Comparison of ENCODE assay signal across 8 cellular contexts in genomic region chr17:41785091-41785875, GRCh38. TPM values are rescaled to one million over a fixed set of nuclear protein-coding genes. Genes with fewer than 3 reads are reported as not detected.
DNase-seq lines count a peak whose midpoint lies in the region; ATAC-seq, FAIRE-seq and TF ChIP-seq lines count a peak whose summit lies in the region.

No MANE protein-coding gene starts in this region.

- peaks cover 48% of the 10 kb centered on the region for H3K4me1 ChIP-seq in A549

- H3K4me3 ChIP-seq in A549 (peak overlapping the region; percentile 83), LNCaP clone FGC (ENCODE audit: low read depth, low read length) (peak overlapping the region; percentile 88)

- no peaks in the 10 kb centered on the region for H3K27me3 Mint-ChIP-seq in mesothelial cell of epicardium (ENCODE audit: low read depth)

- TF ChIP-seq RAD21 in A549 (conservative IDR thresholded peaks at IDR 0.05 in 1 of 2, IDR thresholded peaks at IDR 0.05 in 1 of 2): no peak

- no peak for TF ChIP-seq EP300 in A549 (IDR thresholded peaks at IDR 0.05)

- DNase-seq in A549 (ENCODE audit: low read depth in 1 of 2, low spot score in 1 of 2) (peak in 1 of 2 experiments; percentile 78), LNCaP clone FGC (ENCODE audit: low read depth) (no peak), dermis blood vessel endothelial cell (peak; percentile 81), mesothelial cell of epicardium (ENCODE audit: low spot score in 2 of 2, unreplicated experiment in 2 of 2) (peak; percentile 62 to 78), NCI-H2171 treated with DMSO at 0.1 percent for 48 hours (lab: John Stamatoyannopoulos, UW) (no peak), NCI-H226 (no peak), NCI-H748 (lab: John Stamatoyannopoulos, UW; ENCODE audit: unreplicated experiment) (no peak)

- TF ChIP-seq CTCF in A549 (IDR thresholded peaks at IDR 0.05) (no peak), LNCaP clone FGC (IDR thresholded peaks at IDR 0.05; ENCODE audit: control insufficient read depth, extremely low read depth, insufficient read depth) (no peak), mesothelial cell of epicardium (IDR thresholded peaks at IDR 0.05; ENCODE audit: unreplicated experiment) (no peak)

- H3K9me3 ChIP-seq in A549: no peaks in the 10 kb centered on the region

- FAIRE-seq in A549 (lab: Jason Lieb, UNC): no peak

- H3K4me2 ChIP-seq in A549: peak overlapping the region; percentile 90

- H3K4me3 Mint-ChIP-seq in mesothelial cell of epicardium: peak overlapping the region; percentile 82

- no peak for ATAC-seq in A549
- ATAC-seq in GM18858 (IDR thresholded peaks at IDR 0.05; ENCODE audit: unreplicated experiment): no peak

- POLR2A ChIA-PET in A549 (lab: Yijun Ruan, JAX): interaction anchor here (0.8 to 2.5 kb wide), 10 partner anchors 8 to 96 kb away, joined by 3 to 55 read pairs (median 15); partner anchors contain the start of genes EIF1 and P3H4

- CTCF ChIA-PET in A549 (lab: Yijun Ruan, JAX): interaction anchor here (0.6 to 96.0 kb wide), 17 partner anchors 3 to 180 kb away, joined by 3 to 3262 read pairs (median 5); partner anchors contain the start of genes EIF1, FKBP10, GAST and HAP1

- no peaks in the 10 kb centered on the region for H3K9me3 Mint-ChIP-seq in mesothelial cell of epicardium

- peak overlapping the region; percentile 86 for H3K27ac ChIP-seq in A549

- peaks cover 4% of the 10 kb centered on the region for H3K36me3 Mint-ChIP-seq in mesothelial cell of epicardium

- WGBS in A549 (ENCODE audit: missing lambda C conversion rate): 6% methylated on average over 12 of the region's 14 CpGs

- peak overlapping the region; percentile 95 for H3K27ac Mint-ChIP-seq in mesothelial cell of epicardium

- no peak for TF ChIP-seq POLR2A in A549 (IDR thresholded peaks at IDR 0.05; ENCODE audit: low read length)

- peaks cover 40% of the 10 kb centered on the region for H3K4me1 Mint-ChIP-seq in mesothelial cell of epicardium

TF ChIP-seq in A549, 52 proteins besides CTCF, POLR2A, EP300 and RAD21:
- no peak for TF ChIP-seq RNF2 (IDR thresholded peaks at IDR 0.05; ENCODE audit: borderline replicate concordance, low read depth)
- TF ChIP-seq GATA3 (IDR thresholded peaks at IDR 0.05; ENCODE audit: borderline replicate concordance): 0 out of 2 replicates have a peak, but pooled peaks have one; percentile 14
- no peak for TF ChIP-seq HDAC2 (IDR thresholded peaks at IDR 0.05)
- TF ChIP-seq HES2 (IDR thresholded peaks at IDR 0.05): no peak
- peak; percentile 54; the same call in 1 of the 2 replicates for TF ChIP-seq MAZ (IDR thresholded peaks at IDR 0.05; ENCODE audit: borderline replicate concordance, low read depth, low read length)
- no peak for TF ChIP-seq RCOR1 (IDR thresholded peaks at IDR 0.05; ENCODE audit: low read depth, low read length)

RNA-seq across cellular contexts. Expression of gene JUP, which starts 1.2 kb away (rescaled TPM):
- 54.8 and 110 TPM in 2 replicates for polyA plus RNA-seq in A549 (2011; rRNA removed)
- 93.3 and 130 TPM in 2 replicates for polyA plus RNA-seq in A549 (2012; cell fraction: cytosol; rRNA removed)
- 256 and 307 TPM in 2 replicates for polyA plus RNA-seq in A549 (2012; cell fraction: nucleus; rRNA removed)
- polyA plus RNA-seq in A549 (2017; fragmentation: RNase III; extraction: RNeasy Plus Mini Kit Qiagen cat#74134 plus additional on column Dnase treatment): 63.3 to 127 TPM (median 107 TPM) in 3 replicates
- 102 and 136 TPM in 2 replicates for polyA minus RNA-seq in A549 (2011; rRNA and poly(A)+ RNA removed)
- 416 and 862 TPM in 2 replicates for total RNA-seq in dermis blood vessel endothelial cell
- total RNA-seq in mesothelial cell of epicardium: 202 to 207 TPM (median 205 TPM) in 3 replicates

RNA-seq across cellular contexts. Expression of gene P3H4, which starts 26.5 kb away (rescaled TPM):
- polyA plus RNA-seq in A549 (2011; rRNA removed) (32.1 and 36.0 TPM in 2 replicates), A549 (2017; fragmentation: RNase III; extraction: RNeasy Plus Mini Kit Qiagen cat#74134 plus additional on column Dnase treatment) (41.6 to 62.1 TPM (median 52.8 TPM) in 3 replicates)
- 61.6 and 63.9 TPM in 2 replicates for polyA plus RNA-seq in A549 (2012; cell fraction: cytosol; rRNA removed)
- 42.3 and 56.5 TPM in 2 replicates for polyA plus RNA-seq in A549 (2012; cell fraction: nucleus; rRNA removed)
- polyA minus RNA-seq in A549 (2011; rRNA and poly(A)+ RNA removed): 24.5 and 24.7 TPM in 2 replicates
- total RNA-seq in dermis blood vessel endothelial cell (65.4 and 79.3 TPM in 2 replicates), mesothelial cell of epicardium (61.0 to 62.0 TPM (median 62.0 TPM) in 3 replicates)

RNA-seq across cellular contexts. Expression of gene FKBP10, which starts 27.5 kb away (rescaled TPM):
- 109 and 112 TPM in 2 replicates for polyA plus RNA-seq in A549 (2011; rRNA removed)
- polyA plus RNA-seq in A549 (2012; cell fraction: cytosol; rRNA removed): 159 and 188 TPM in 2 replicates
- 819 and 928 TPM in 2 replicates for polyA plus RNA-seq in A549 (2012; cell fraction: nucleus; rRNA removed)
- 109 to 121 TPM (median 119 TPM) in 3 replicates for polyA plus RNA-seq in A549 (2017; fragmentation: RNase III; extraction: RNeasy Plus Mini Kit Qiagen cat#74134 plus additional on column Dnase treatment)
- 95.2 and 115 TPM in 2 replicates for polyA minus RNA-seq in A549 (2011; rRNA and poly(A)+ RNA removed)
- 186 and 244 TPM in 2 replicates for total RNA-seq in dermis blood vessel endothelial cell
- total RNA-seq in mesothelial cell of epicardium: 369 to 401 TPM (median 371 TPM) in 3 replicates

RNA-seq across cellular contexts. Expression of gene NT5C3B, which starts 50.7 kb away (rescaled TPM):
- polyA plus RNA-seq in A549 (2011; rRNA removed) (167 and 171 TPM in 2 replicates), A549 (2017; fragmentation: RNase III; extraction: RNeasy Plus Mini Kit Qiagen cat#74134 plus additional on column Dnase treatment) (109 to 118 TPM (median 114 TPM) in 3 replicates)
- 123 and 126 TPM in 2 replicates for polyA plus RNA-seq in A549 (2012; cell fraction: cytosol; rRNA removed)
- 81.6 and 83.4 TPM in 2 replicates for polyA plus RNA-seq in A549 (2012; cell fraction: nucleus; rRNA removed)
- polyA minus RNA-seq in A549 (2011; rRNA and poly(A)+ RNA removed): 75.3 and 79.7 TPM in 2 replicates
- total RNA-seq in dermis blood vessel endothelial cell (53.0 and 102 TPM in 2 replicates), mesothelial cell of epicardium (68.5 to 75.5 TPM (median 69.6 TPM) in 3 replicates)

RNA-seq across cellular contexts. Expression of gene HAP1, which starts 50.8 kb away (rescaled TPM):
- 2.0 and 2.2 TPM in 2 replicates for polyA plus RNA-seq in A549 (2011; rRNA removed)
- polyA plus RNA-seq in A549 (2012; cell fraction: cytosol; rRNA removed): 0.86 and 1.2 TPM in 2 replicates
- 8.2 and 8.4 TPM in 2 replicates for polyA plus RNA-seq in A549 (2012; cell fraction: nucleus; rRNA removed)
- polyA plus RNA-seq in A549 (2017; fragmentation: RNase III; extraction: RNeasy Plus Mini Kit Qiagen cat#74134 plus additional on column Dnase treatment): 1.3 to 2.3 TPM (median 1.6 TPM) in 3 replicates
- 0.66 and 1.2 TPM in 2 replicates for polyA minus RNA-seq in A549 (2011; rRNA and poly(A)+ RNA removed)
- 0.23 and 0.68 TPM in 2 replicates for total RNA-seq in dermis blood vessel endothelial cell
- 0.44 to 0.66 TPM (median 0.45 TPM) in 3 replicates for total RNA-seq in mesothelial cell of epicardium

Comparison
In these comparisons a context has a peak if more than half of its experiments do, and no peak if none do; other contexts are left out.
1. DNase-seq: peak in dermis blood vessel endothelial cell (single experiment) and mesothelial cell of epicardium (2 of 2); none in LNCaP clone FGC (single experiment), NCI-H2171 treated with DMSO at 0.1 percent for 48 hours (single experiment), NCI-H226 (single experiment) and NCI-H748 (single experiment).